In the genomic region with DNA sequence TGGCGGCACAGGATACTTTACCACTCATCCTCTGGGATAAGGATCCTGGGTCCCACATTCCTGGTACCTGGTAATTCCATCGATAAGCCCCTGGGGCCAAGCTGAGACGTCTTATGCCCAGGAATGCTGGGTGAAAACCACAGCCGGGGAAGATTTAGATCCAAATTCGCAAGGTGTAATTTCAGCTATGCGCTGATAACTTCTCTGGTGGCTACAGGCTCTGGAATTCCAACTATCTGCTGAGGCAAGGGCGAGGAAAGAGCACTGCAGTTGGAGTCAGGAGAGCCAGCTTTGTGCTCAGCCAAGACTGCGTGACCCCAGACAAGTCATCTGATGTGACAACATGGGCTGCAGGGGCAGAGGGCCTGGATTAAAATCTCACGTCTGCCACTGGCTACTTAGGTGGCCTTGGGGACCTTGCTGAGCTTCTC, we compare ENCODE assay signal across 23 cellular contexts. TPM values are rescaled to one million over a fixed set of nuclear protein-coding genes. Genes with fewer than 3 reads are reported as not detected.
"Had no signal": no experiment of that assay in that cellular context is flagged by ENCODE, and none has a peak within 500 bp of the region (broad histone marks: within the 10 kb centered on the region; RNA-seq: fewer than 3 reads in every experiment).

No MANE protein-coding gene starts in this region.

- H3K4me2 ChIP-seq: hepatocyte had no signal

- H3K9me3 ChIP-seq: upper lobe of right lung had no signal

- H3K4me3 ChIP-seq: hepatocyte, spleen, upper lobe of right lung had no signal

- H2AFZ ChIP-seq: hepatocyte had no signal

- H3K27ac ChIP-seq: foreskin keratinocyte, hepatocyte, spleen, upper lobe of right lung had no signal

- H3K36me3 ChIP-seq: spleen, upper lobe of right lung had no signal

- H3K79me2 ChIP-seq: hepatocyte had no signal

- DNase-seq: activated CD4-positive, alpha-beta memory T cell treated with anti-CD3 and anti-CD28 coated beads for 36 hours; activated CD4-positive, alpha-beta T cell treated with anti-CD3 and anti-CD28 coated beads for 48 hours; activated CD4-positive, CD25-positive, alpha-beta regulatory T cell; activated effector memory CD4-positive, alpha-beta T cell treated with Interleukin-2 at 50 U/mL for 16 hours; activated naive CD4-positive, alpha-beta T cell treated with anti-CD3 and anti-CD28 coated beads for 36 hours; activated T-cell treated with anti-CD3 and anti-CD28 coated beads, Interleukin-2, amount 50 U/mL, for 48 hours; dermis blood vessel endothelial cell; effector CD8-positive, alpha-beta T cell; erythroblast; immature natural killer cell; mesenchymal stem cell; naive B cell; occipital lobe; retina; stimulated activated CD4-positive, alpha-beta T cell treated with anti-CD3 and anti-CD28 coated beads, Interleukin-4, amount 100 ng/mL, for 4 hours; stimulated activated naive CD8-positive, alpha-beta T cell treated with anti-CD3 and anti-CD28 coated beads, Interleukin-15, Interleukin-2, amounts not matched to agents 100 U/mL and 50 U/mL, for 24 hours; T1000 had no signal

- H3K27me3 ChIP-seq: foreskin keratinocyte, hepatocyte, spleen, upper lobe of right lung had no signal

- ATAC-seq: foreskin keratinocyte; stimulated activated naive CD8-positive, alpha-beta T cell treated with anti-CD3 and anti-CD28 coated beads, Interleukin-15, Interleukin-2, amounts not matched to agents 100 U/mL and 50 U/mL, for 24 hours; upper lobe of right lung had no signal

RNA-seq across cellular contexts. Expression of gene MYEOV, which starts 9.9 kb away (rescaled TPM):
- total RNA-seq: cardiac septum, dermis blood vessel endothelial cell, hepatocyte, occipital lobe had no signal
- polyA plus RNA-seq: hepatocyte, immature natural killer cell, neural cell had no signal
